Comparison of ENCODE assay signal across 10 cellular contexts in genomic region chr9:87599901-87600610, GRCh38.
A peak's percentile ranks its signal among the peaks of the same experiment; 100 is the strongest.
DNase-seq lines count a peak whose midpoint lies in the region; ATAC-seq and TF ChIP-seq lines count a peak whose summit lies in the region.
"Had no signal": no experiment of that assay in that cellular context is flagged by ENCODE, and none has a peak within 500 bp of the region (broad histone marks: within the 10 kb centered on the region; RNA-seq: fewer than 3 reads in every experiment).

No MANE protein-coding gene starts in this region.

- H3K9me3 ChIP-seq in RWPE2 (ENCODE audit: severe bottlenecking) (no peaks in the 10 kb centered on the region), ascending aorta (no peaks in the 10 kb centered on the region)
- H3K9me3 ChIP-seq in CD4-positive, alpha-beta T cell (ENCODE audit: control insufficient read depth, low read length) = no peaks in the 10 kb centered on the region
- H3K9me3 ChIP-seq: right lobe of liver had no signal

- H3K4me1 Mint-ChIP-seq in progenitor cell of endocrine pancreas (ENCODE audit: low read depth) = peaks cover 61% of the 10 kb centered on the region
- peaks cover 16% of the 10 kb centered on the region for H3K4me1 Mint-ChIP-seq in CD4-positive, alpha-beta T cell (ENCODE audit: low read depth)

- no peak overlapping the region for H3K4me3 ChIP-seq in RWPE2 (ENCODE audit: severe bottlenecking)
- H3K4me3 ChIP-seq in foreskin fibroblast (ENCODE audit: low read depth in 1 of 2, low read length in 2 of 2) = peak overlapping the region; percentile 5 to 13
- peak overlapping the region in 1 of 2 donors; percentile 6 for H3K4me3 ChIP-seq in ascending aorta
- H3K4me3 ChIP-seq: right lobe of liver had no signal

- H3K36me3 ChIP-seq in RWPE2 (ENCODE audit: low read depth) = no peaks in the 10 kb centered on the region
- no peaks in the 10 kb centered on the region for H3K36me3 ChIP-seq in ascending aorta

- peak; percentile 96 for ATAC-seq in RWPE2 (ENCODE audit: low read depth)
- ATAC-seq in CD4-positive, alpha-beta T cell (ENCODE audit: poor library complexity) = no peak
- no peak for ATAC-seq in GM18502 (IDR thresholded peaks at IDR 0.05; ENCODE audit: poor library complexity, unreplicated experiment)

- TF ChIP-seq CTCF in RWPE2 (IDR thresholded peaks at IDR 0.05; ENCODE audit: poor library complexity, severe bottlenecking) (no peak), foreskin fibroblast (IDR thresholded peaks at IDR 0.05; ENCODE audit: low read depth, low read length) (no peak), progenitor cell of endocrine pancreas (IDR thresholded peaks at IDR 0.05; ENCODE audit: unreplicated experiment) (no peak), ascending aorta (IDR thresholded peaks at IDR 0.05) (no peak)
- no peak for TF ChIP-seq CTCF in CD4-positive, alpha-beta T cell (IDR thresholded peaks at IDR 0.05)

- no peak overlapping the region for H3K4me3 Mint-ChIP-seq in progenitor cell of endocrine pancreas (ENCODE audit: low read depth)
- no peak overlapping the region for H3K4me3 Mint-ChIP-seq in CD4-positive, alpha-beta T cell

- intact Hi-C loops in CD4-positive, alpha-beta T cell (cut with DNase I, micrococcal nuclease) = no loop called here
- intact Hi-C loops in ascending aorta (cut with DNase I) = no loop called here

- peaks cover 11% of the 10 kb centered on the region for H3K36me3 Mint-ChIP-seq in progenitor cell of endocrine pancreas (ENCODE audit: insufficient read depth)
- H3K36me3 Mint-ChIP-seq in CD4-positive, alpha-beta T cell (ENCODE audit: low read depth) = no peaks in the 10 kb centered on the region

- no peaks in the 10 kb centered on the region for H3K27me3 ChIP-seq in RWPE2 (ENCODE audit: insufficient read depth, poor library complexity, severe bottlenecking)
- H3K27me3 ChIP-seq in CD4-positive, alpha-beta T cell (ENCODE audit: control insufficient read depth, insufficient read depth, low read length) = no peaks in the 10 kb centered on the region
- no peaks in the 10 kb centered on the region for H3K27me3 ChIP-seq in ascending aorta
- H3K27me3 ChIP-seq: right lobe of liver had no signal

- CTCF ChIA-PET in CD4-positive, alpha-beta T cell (lab: Charles Lee) = no interaction called here

- H3K27me3 Mint-ChIP-seq in progenitor cell of endocrine pancreas = no peaks in the 10 kb centered on the region
- H3K27me3 Mint-ChIP-seq in CD4-positive, alpha-beta T cell = peaks cover 16% of the 10 kb centered on the region

- peak; percentile 92 for DNase-seq in EL
- no peak for DNase-seq in RWPE2 (ENCODE audit: low spot score)
- DNase-seq in foreskin fibroblast = peak; percentile 60 to 77
- no peak for DNase-seq in progenitor cell of endocrine pancreas (ENCODE audit: low spot score, unreplicated experiment)
- DNase-seq in retina = no peak
- no peak for DNase-seq in CD4-positive, alpha-beta T cell
- DNase-seq in ascending aorta (ENCODE audit: low spot score in 2 of 2) = no peak
- DNase-seq: right lobe of liver, substantia nigra had no signal

- no peaks in the 10 kb centered on the region for H3K9me3 Mint-ChIP-seq in progenitor cell of endocrine pancreas (ENCODE audit: low read depth)
- no peaks in the 10 kb centered on the region for H3K9me3 Mint-ChIP-seq in CD4-positive, alpha-beta T cell

- POLR2A ChIA-PET in CD4-positive, alpha-beta T cell (lab: Charles Lee) = no interaction called here

- H3K27ac ChIP-seq in RWPE2 (ENCODE audit: poor library complexity, severe bottlenecking) (no peak overlapping the region), ascending aorta (no peak overlapping the region)
- no peak overlapping the region for H3K27ac ChIP-seq in CD4-positive, alpha-beta T cell (ENCODE audit: low read depth, low read length)

- H3K4me1 ChIP-seq in RWPE2 (ENCODE audit: insufficient read depth, poor library complexity, severe bottlenecking) = peaks cover 16% of the 10 kb centered on the region
- H3K4me1 ChIP-seq in ascending aorta = no peaks in the 10 kb centered on the region

- peak overlapping the region; percentile 92 for H3K27ac Mint-ChIP-seq in progenitor cell of endocrine pancreas
- H3K27ac Mint-ChIP-seq in CD4-positive, alpha-beta T cell = no peak overlapping the region

Comparison
In these comparisons a context has a peak if more than half of its experiments do, and no peak if none do; other contexts are left out.
1. DNase-seq: peak in EL (single experiment) and foreskin fibroblast (2 of 2); none in RWPE2 (single experiment), progenitor cell of endocrine pancreas (single experiment), retina (single experiment), CD4-positive, alpha-beta T cell (0 of 10) and ascending aorta (0 of 2).